Comparison of ENCODE assay signal across 25 cellular contexts in genomic region chr5:160619381-160619780, GRCh38.
DNase-seq lines count a peak whose midpoint lies in the region; ATAC-seq and TF ChIP-seq lines count a peak whose summit lies in the region.
"Had no signal": no experiment of that assay in that cellular context is flagged by ENCODE, and none has a peak within 500 bp of the region (broad histone marks: within the 10 kb centered on the region; RNA-seq: fewer than 3 reads in every experiment).

No MANE protein-coding gene starts in this region.

- TF ChIP-seq CTCF in VCaP (conservative IDR thresholded peaks at IDR 0.05): no peak

- DNase-seq in NCI-H748 (lab: John Stamatoyannopoulos, UW; ENCODE audit: unreplicated experiment) (peak; percentile 16), NCI-H748 treated with DMSO at 0.1 percent for 48 hours (lab: John Stamatoyannopoulos, UW) (no peak), NCI-H2081 treated with DMSO at 0.1 percent for 48 hours (lab: John Stamatoyannopoulos, UW) (peak; percentile 5), ureter (ENCODE audit: low spot score) (no peak), AML-193 (lab: John Stamatoyannopoulos, UW) (no peak), NCI-H774 (lab: John Stamatoyannopoulos, UW) (no peak)
- DNase-seq: C1 segment of cervical spinal cord; Caco-2; CD4-positive, alpha-beta memory T cell; DMS 273 treated with DMSO at 0.1 percent for 48 hours; DND-41; HCEC 1CT; IMR-90; KG1; MM.1S; NCI-H2029; NCI-H2171 treated with DMSO at 0.1 percent for 48 hours; NCI-H510A; NCI-H82; SHP77; T-cell had no signal

- H3K27ac ChIP-seq in VCaP: peak overlapping the region; percentile 42
- H3K27ac ChIP-seq: RWPE1 had no signal

- ATAC-seq in HG03521 (IDR thresholded peaks at IDR 0.05; ENCODE audit: unreplicated experiment): no peak
- ATAC-seq: Panc1, T-cell had no signal

Comparison
In these comparisons a context has a peak if more than half of its experiments do, and no peak if none do; other contexts are left out.
1. DNase-seq: peak in NCI-H748 (single experiment) and NCI-H2081 treated with DMSO at 0.1 percent for 48 hours (single experiment); none in NCI-H748 treated with DMSO at 0.1 percent for 48 hours (single experiment), ureter (single experiment), AML-193 (0 of 2) and NCI-H774 (single experiment).